Comparison of ENCODE assay signal across 8 cellular contexts in genomic region chr13:27449081-27449603, GRCh38. TPM values are rescaled to one million over a fixed set of nuclear protein-coding genes. Genes with fewer than 3 reads are reported as not detected.
A peak's percentile ranks its signal among the peaks of the same experiment; 100 is the strongest.
DNase-seq lines count a peak whose midpoint lies in the region; ATAC-seq and TF ChIP-seq lines count a peak whose summit lies in the region.

No MANE protein-coding gene starts in this region.

- peak; percentile 3 for DNase-seq in PC-3
- DNase-seq in epithelial cell of prostate (ENCODE audit: low read depth, low spot score): no peak
- DNase-seq in activated gamma-delta T cell (lab: John Stamatoyannopoulos, UW): no peak
- DNase-seq in midbrain (lab: John Stamatoyannopoulos, UW): no peak
- DNase-seq in activated effector memory CD4-positive, alpha-beta T cell treated with Interleukin-2 at 50 U/mL for 16 hours: no peak

- H2AFZ ChIP-seq in PC-3 (ENCODE audit: low read length): peak overlapping the region; percentile 96
- peak overlapping the region; percentile 89 for H2AFZ ChIP-seq in parathyroid adenoma

- no peak for TF ChIP-seq CTCF in DOHH2 (IDR thresholded peaks at IDR 0.05; ENCODE audit: low read depth, low read length, poor library complexity, severe bottlenecking)
- no peak for TF ChIP-seq CTCF in PC-3 (conservative IDR thresholded peaks at IDR 0.05; ENCODE audit: low read depth, low read length)
- TF ChIP-seq CTCF in parathyroid adenoma (IDR thresholded peaks at IDR 0.05): no peak

- H3K4me1 ChIP-seq in DOHH2 (ENCODE audit: control insufficient read depth, low read length): peaks cover 43% of the 10 kb centered on the region
- H3K4me1 ChIP-seq in PC-3 (ENCODE audit: insufficient read depth, low read length): peaks cover 16% of the 10 kb centered on the region
- H3K4me1 ChIP-seq in parathyroid adenoma: peaks cover 4% of the 10 kb centered on the region

- H3K36me3 ChIP-seq in DOHH2 (ENCODE audit: control insufficient read depth, low read length): peaks cover 3% of the 10 kb centered on the region; the same call in 1 of the 2 replicates
- H3K36me3 ChIP-seq in PC-3 (ENCODE audit: low read depth, low read length): no peaks in the 10 kb centered on the region
- no peaks in the 10 kb centered on the region for H3K36me3 ChIP-seq in parathyroid adenoma (ENCODE audit: control insufficient read depth, insufficient read depth, low read length)

- no peaks in the 10 kb centered on the region for H4K20me1 ChIP-seq in DOHH2 (ENCODE audit: control insufficient read depth, insufficient read depth, low read depth, low read length)
- H4K20me1 ChIP-seq in PC-3 (ENCODE audit: low read length): no peaks in the 10 kb centered on the region

- H3K9me2 ChIP-seq in DOHH2 (replicated peaks; ENCODE audit: control insufficient read depth, low read length) (no peaks in the 10 kb centered on the region), PC-3 (replicated peaks; ENCODE audit: low read length) (no peaks in the 10 kb centered on the region)

- H3K27me3 ChIP-seq in DOHH2 (ENCODE audit: control insufficient read depth, low read length): no peaks in the 10 kb centered on the region
- no peaks in the 10 kb centered on the region for H3K27me3 ChIP-seq in PC-3 (ENCODE audit: low read length)
- H3K27me3 ChIP-seq in parathyroid adenoma (ENCODE audit: control insufficient read depth, insufficient read depth, low read length): no peaks in the 10 kb centered on the region

- peak overlapping the region; percentile 96 for H3K9ac ChIP-seq in PC-3 (ENCODE audit: low read length)
- no peak overlapping the region for H3K9ac ChIP-seq in parathyroid adenoma

- H3K79me2 ChIP-seq in DOHH2 (ENCODE audit: control insufficient read depth, low read length): peaks cover 43% of the 10 kb centered on the region
- H3K79me2 ChIP-seq in PC-3 (ENCODE audit: low read length): peaks cover 47% of the 10 kb centered on the region
- H3K79me2 ChIP-seq in parathyroid adenoma: peaks cover 10% of the 10 kb centered on the region

- H3F3A ChIP-seq in DOHH2 (ENCODE audit: control insufficient read depth, insufficient read depth) (peaks cover 13% of the 10 kb centered on the region), PC-3 (ENCODE audit: low read length, unreplicated experiment) (peaks cover 3% of the 10 kb centered on the region)

- H3K9me3 ChIP-seq in DOHH2 (ENCODE audit: control insufficient read depth, insufficient read depth, low read length): no peaks in the 10 kb centered on the region
- H3K9me3 ChIP-seq in PC-3 (ENCODE audit: low read length): no peaks in the 10 kb centered on the region
- no peaks in the 10 kb centered on the region for H3K9me3 ChIP-seq in parathyroid adenoma (ENCODE audit: control insufficient read depth, low read length)

- intact Hi-C loops in PC-3 (cut with micrococcal nuclease): no loop called here

- H3K4me2 ChIP-seq in DOHH2 (ENCODE audit: low read length) (peak overlapping the region; percentile 79), PC-3 (ENCODE audit: low read length) (peak overlapping the region; percentile 90), parathyroid adenoma (ENCODE audit: low read length) (peak overlapping the region; percentile 64)

- ATAC-seq in PC-3 (no peak), GM19395 (IDR thresholded peaks at IDR 0.05; ENCODE audit: unreplicated experiment) (no peak)

- H3K27ac ChIP-seq in DOHH2 (ENCODE audit: low read depth, low read length) (peak overlapping the region; percentile 91), PC-3 (ENCODE audit: low read length) (peak overlapping the region; percentile 98), epithelial cell of prostate (peak overlapping the region; percentile 96), parathyroid adenoma (peak overlapping the region; percentile 99)

- POLR2A ChIA-PET in PC-3 (lab: Charles Lee; ENCODE audit: unreplicated experiment): no interaction called here

- BruUV-seq in PC-3 (replicated peaks; lab: Mats Ljungman, UMichigan): TSS peak; percentile 49

- H3K4me3 ChIP-seq in DOHH2 (ENCODE audit: low read length) (peak overlapping the region; percentile 74), PC-3 (ENCODE audit: low read length) (peak overlapping the region; percentile 93), parathyroid adenoma (ENCODE audit: low read depth, low read length) (peak overlapping the region; percentile 91)

- CTCF ChIA-PET in PC-3 (lab: Charles Lee): interaction anchor here (0.6 kb wide), 1 partner anchor 326 kb away, joined by 4 read pairs; no protein-coding TSS in a partner anchor

RNA-seq across cellular contexts. Expression of gene MTIF3, which starts 1.2 kb away (rescaled TPM):
- 28.2 and 43.9 TPM in 2 replicates for total RNA-seq in PC-3 (2014; rRNA removed)

RNA-seq across cellular contexts. Expression of gene GTF3A, which starts 24.7 kb away (rescaled TPM):
- total RNA-seq in PC-3 (2014; rRNA removed): 174 and 201 TPM in 2 replicates
